ENCODE assay signal across 1 cellular context in genomic region chr9:136245194-136246150, GRCh38.
A peak's percentile ranks its signal among the peaks of the same experiment; 100 is the strongest.
TF ChIP-seq lines count a peak whose summit lies in the region.

Gene QSOX2 (minus strand): TSS chr9:136245812. CDS start chr9:136245803, 9 bp downstream.

TF ChIP-seq in HepG2, 621 proteins besides CTCF, POLR2A, EP300 and RAD21 (continued from another document and continues in another):
- TF ChIP-seq REST (IDR thresholded peaks at IDR 0.05; ENCODE audit: borderline replicate concordance in 1 of 2, low read depth in 1 of 2, low read length in 2 of 2) (peak; percentile 77 to 87), ZHX2 (IDR thresholded peaks at IDR 0.05; ENCODE audit: low read depth) (peak; percentile 25; the same call in 1 of the 2 replicates), ZHX2 (CRISPR knock-in tag; IDR thresholded peaks at IDR 0.05; ENCODE audit: borderline replicate concordance) (0 out of 2 replicates have a peak, but pooled peaks have one; percentile 29), FOXA1 (IDR thresholded peaks at IDR 0.05) (no peak), FOXA1 (CRISPR knock-in tag; IDR thresholded peaks at IDR 0.05) (no peak), ZBTB2 (CRISPR knock-in tag; IDR thresholded peaks at IDR 0.05; ENCODE audit: low read depth) (no peak; the same call in 1 of the 2 replicates), ZNF207 (IDR thresholded peaks at IDR 0.05; ENCODE audit: borderline replicate concordance) (no peak), REL (CRISPR knock-in tag; conservative IDR thresholded peaks at IDR 0.05) (no peak), ZNF576 (CRISPR knock-in tag; IDR thresholded peaks at IDR 0.05) (no peak), KLF13 (CRISPR knock-in tag; IDR thresholded peaks at IDR 0.05) (no peak), MBNL3 (CRISPR knock-in tag; conservative IDR thresholded peaks at IDR 0.05) (no peak), MIER2 (CRISPR knock-in tag; IDR thresholded peaks at IDR 0.05) (no peak), MYNN (CRISPR knock-in tag; IDR thresholded peaks at IDR 0.05; ENCODE audit: low read depth) (no peak), ZSCAN12 (CRISPR knock-in tag; IDR thresholded peaks at IDR 0.05) (no peak), PCBP1 (IDR thresholded peaks at IDR 0.05; ENCODE audit: borderline replicate concordance, low read depth, low read length) (no peak), ZNF225 (CRISPR knock-in tag; IDR thresholded peaks at IDR 0.05) (no peak), ZBTB8A (CRISPR knock-in tag; IDR thresholded peaks at IDR 0.05; ENCODE audit: borderline replicate concordance, low read depth) (no peak), HNF4A (CRISPR knock-in tag; IDR thresholded peaks at IDR 0.05) (no peak), NFRKB (IDR thresholded peaks at IDR 0.05) (no peak), ZNF777 (CRISPR knock-in tag; IDR thresholded peaks at IDR 0.05) (0 out of 2 replicates have a peak, but pooled peaks have one; percentile 41), ATRX (CRISPR knock-in tag; IDR thresholded peaks at IDR 0.05; ENCODE audit: borderline replicate concordance) (no peak), GATA4 (IDR thresholded peaks at IDR 0.05; ENCODE audit: borderline replicate concordance, low read depth) (no peak), PHF8 (CRISPR knock-in tag; IDR thresholded peaks at IDR 0.05) (peak; percentile 36; the same call in 1 of the 2 replicates), AHDC1 (CRISPR knock-in tag; IDR thresholded peaks at IDR 0.05; ENCODE audit: borderline replicate concordance) (no peak), KLF12 (CRISPR knock-in tag; IDR thresholded peaks at IDR 0.05; ENCODE audit: borderline replicate concordance) (peak; percentile 69; the same call in 1 of the 2 replicates), TFDP2 (CRISPR knock-in tag; IDR thresholded peaks at IDR 0.05) (no peak), ZSCAN20 (CRISPR knock-in tag; IDR thresholded peaks at IDR 0.05; ENCODE audit: borderline replicate concordance) (peak; percentile 67; the same call in 1 of the 2 replicates), FOXO4 (CRISPR knock-in tag; conservative IDR thresholded peaks at IDR 0.05) (0 out of 2 replicates have a peak, but pooled peaks have one; percentile 27), ZNF383 (CRISPR knock-in tag; IDR thresholded peaks at IDR 0.05; ENCODE audit: borderline replicate concordance) (no peak), ZNF816 (CRISPR knock-in tag; IDR thresholded peaks at IDR 0.05; ENCODE audit: borderline replicate concordance) (no peak), ZNF121 (CRISPR knock-in tag; IDR thresholded peaks at IDR 0.05) (no peak), BHLHE40 (IDR thresholded peaks at IDR 0.05; ENCODE audit: low read length) (peak; percentile 95), NFIC (IDR thresholded peaks at IDR 0.05; ENCODE audit: low read length) (no peak), RNF2 (conservative IDR thresholded peaks at IDR 0.05; ENCODE audit: low read depth) (no peak), TRIM22 (IDR thresholded peaks at IDR 0.05) (no peak), SMYD3 (CRISPR knock-in tag; IDR thresholded peaks at IDR 0.05) (no peak), ZNF292 (CRISPR knock-in tag; IDR thresholded peaks at IDR 0.05; ENCODE audit: borderline replicate concordance, low read depth) (no peak), ZMYM4 (CRISPR knock-in tag; IDR thresholded peaks at IDR 0.05) (no peak), FOXJ3 (CRISPR knock-in tag; IDR thresholded peaks at IDR 0.05; ENCODE audit: borderline replicate concordance) (no peak), FLYWCH1 (CRISPR knock-in tag; IDR thresholded peaks at IDR 0.05) (no peak), SRF (IDR thresholded peaks at IDR 0.05; ENCODE audit: low read depth, low read length) (no peak), KDM4B (CRISPR knock-in tag; IDR thresholded peaks at IDR 0.05) (no peak), NR2F1 (CRISPR knock-in tag; IDR thresholded peaks at IDR 0.05) (no peak)
